2 cellular contexts compared by ENCODE assay signal in genomic region chr11:31817621-31818493, GRCh38.
TF ChIP-seq lines count a peak whose summit lies in the region.

No MANE protein-coding gene starts in this region.

TF ChIP-seq in HEK293, 187 proteins besides CTCF, POLR2A, EP300 and RAD21 (continues in another document):
- TF ChIP-seq, protein P1, sequence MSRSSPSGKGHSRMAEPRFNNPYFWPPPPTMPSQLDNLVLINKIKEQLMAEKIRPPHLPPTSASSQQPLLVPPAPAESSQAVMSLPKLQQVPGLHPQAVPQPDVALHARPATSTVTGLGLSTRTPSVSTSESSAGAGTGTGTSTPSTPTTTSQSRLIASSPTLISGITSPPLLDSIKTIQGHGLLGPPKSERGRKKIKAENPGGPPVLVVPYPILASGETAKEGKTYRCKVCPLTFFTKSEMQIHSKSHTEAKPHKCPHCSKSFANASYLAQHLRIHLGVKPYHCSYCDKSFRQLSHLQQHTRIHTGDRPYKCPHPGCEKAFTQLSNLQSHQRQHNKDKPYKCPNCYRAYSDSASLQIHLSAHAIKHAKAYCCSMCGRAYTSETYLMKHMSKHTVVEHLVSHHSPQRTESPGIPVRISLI (tag by site-specific recombination; IDR thresholded peaks at IDR 0.05) = no peak
- TF ChIP-seq ZFP37 (tag by site-specific recombination; IDR thresholded peaks at IDR 0.05) (no peak), ZNF398 (tag by site-specific recombination; IDR thresholded peaks at IDR 0.05) (no peak), ZNF366 (tag by site-specific recombination; conservative IDR thresholded peaks at IDR 0.05) (no peak), ATF2 (tag by site-specific recombination; IDR thresholded peaks at IDR 0.05; ENCODE audit: low read depth) (no peak), BCL11B (tag by site-specific recombination; IDR thresholded peaks at IDR 0.05; ENCODE audit: low read depth) (no peak), ZNF24 (tag by site-specific recombination; IDR thresholded peaks at IDR 0.05) (no peak), ZNF433 (tag by site-specific recombination; IDR thresholded peaks at IDR 0.05; ENCODE audit: low read depth) (no peak), ZNF658 (tag by site-specific recombination; IDR thresholded peaks at IDR 0.05) (no peak), ZNF548 (tag by site-specific recombination; IDR thresholded peaks at IDR 0.05) (no peak)
- TF ChIP-seq, protein P2, sequence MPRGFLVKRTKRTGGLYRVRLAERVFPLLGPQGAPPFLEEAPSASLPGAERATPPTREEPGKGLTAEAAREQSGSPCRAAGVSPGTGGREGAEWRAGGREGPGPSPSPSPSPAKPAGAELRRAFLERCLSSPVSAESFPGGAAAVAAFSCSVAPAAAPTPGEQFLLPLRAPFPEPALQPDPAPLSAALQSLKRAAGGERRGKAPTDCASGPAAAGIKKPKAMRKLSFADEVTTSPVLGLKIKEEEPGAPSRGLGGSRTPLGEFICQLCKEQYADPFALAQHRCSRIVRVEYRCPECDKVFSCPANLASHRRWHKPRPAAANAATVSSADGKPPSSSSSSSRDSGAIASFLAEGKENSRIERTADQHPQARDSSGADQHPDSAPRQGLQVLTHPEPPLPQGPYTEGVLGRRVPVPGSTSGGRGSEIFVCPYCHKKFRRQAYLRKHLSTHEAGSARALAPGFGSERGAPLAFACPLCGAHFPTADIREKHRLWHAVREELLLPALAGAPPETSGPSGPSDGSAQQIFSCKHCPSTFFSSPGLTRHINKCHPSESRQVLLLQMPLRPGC (tag by site-specific recombination; IDR thresholded peaks at IDR 0.05) = no peak
- TF ChIP-seq, protein P3, sequence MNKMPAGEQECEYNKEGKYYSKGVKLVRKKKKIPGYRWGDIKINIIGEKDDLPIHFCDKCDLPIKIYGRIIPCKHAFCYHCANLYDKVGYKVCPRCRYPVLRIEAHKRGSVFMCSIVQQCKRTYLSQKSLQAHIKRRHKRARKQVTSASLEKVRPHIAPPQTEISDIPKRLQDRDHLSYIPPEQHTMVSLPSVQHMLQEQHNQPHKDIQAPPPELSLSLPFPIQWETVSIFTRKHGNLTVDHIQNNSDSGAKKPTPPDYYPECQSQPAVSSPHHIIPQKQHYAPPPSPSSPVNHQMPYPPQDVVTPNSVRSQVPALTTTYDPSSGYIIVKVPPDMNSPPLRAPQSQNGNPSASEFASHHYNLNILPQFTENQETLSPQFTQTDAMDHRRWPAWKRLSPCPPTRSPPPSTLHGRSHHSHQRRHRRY (tag by site-specific recombination; IDR thresholded peaks at IDR 0.05) = no peak
- TF ChIP-seq, protein P4, sequence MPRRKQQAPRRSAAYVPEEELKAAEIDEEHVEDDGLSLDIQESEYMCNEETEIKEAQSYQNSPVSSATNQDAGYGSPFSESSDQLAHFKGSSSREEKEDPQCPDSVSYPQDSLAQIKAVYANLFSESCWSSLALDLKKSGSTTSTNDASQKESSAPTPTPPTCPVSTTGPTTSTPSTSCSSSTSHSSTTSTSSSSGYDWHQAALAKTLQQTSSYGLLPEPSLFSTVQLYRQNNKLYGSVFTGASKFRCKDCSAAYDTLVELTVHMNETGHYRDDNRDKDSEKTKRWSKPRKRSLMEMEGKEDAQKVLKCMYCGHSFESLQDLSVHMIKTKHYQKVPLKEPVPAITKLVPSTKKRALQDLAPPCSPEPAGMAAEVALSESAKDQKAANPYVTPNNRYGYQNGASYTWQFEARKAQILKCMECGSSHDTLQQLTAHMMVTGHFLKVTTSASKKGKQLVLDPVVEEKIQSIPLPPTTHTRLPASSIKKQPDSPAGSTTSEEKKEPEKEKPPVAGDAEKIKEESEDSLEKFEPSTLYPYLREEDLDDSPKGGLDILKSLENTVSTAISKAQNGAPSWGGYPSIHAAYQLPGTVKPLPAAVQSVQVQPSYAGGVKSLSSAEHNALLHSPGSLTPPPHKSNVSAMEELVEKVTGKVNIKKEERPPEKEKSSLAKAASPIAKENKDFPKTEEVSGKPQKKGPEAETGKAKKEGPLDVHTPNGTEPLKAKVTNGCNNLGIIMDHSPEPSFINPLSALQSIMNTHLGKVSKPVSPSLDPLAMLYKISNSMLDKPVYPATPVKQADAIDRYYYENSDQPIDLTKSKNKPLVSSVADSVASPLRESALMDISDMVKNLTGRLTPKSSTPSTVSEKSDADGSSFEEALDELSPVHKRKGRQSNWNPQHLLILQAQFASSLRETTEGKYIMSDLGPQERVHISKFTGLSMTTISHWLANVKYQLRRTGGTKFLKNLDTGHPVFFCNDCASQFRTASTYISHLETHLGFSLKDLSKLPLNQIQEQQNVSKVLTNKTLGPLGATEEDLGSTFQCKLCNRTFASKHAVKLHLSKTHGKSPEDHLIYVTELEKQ (tag by site-specific recombination; IDR thresholded peaks at IDR 0.05; ENCODE audit: borderline replicate concordance) = no peak

TF ChIP-seq in H1, 55 proteins besides CTCF, POLR2A, EP300 and RAD21:
- 0 out of 4 replicates have a peak, but pooled peaks of 1 of the 2 experiments have one; percentile 18 for TF ChIP-seq HDAC2 (IDR thresholded peaks at IDR 0.05; ENCODE audit: borderline replicate concordance in 1 of 2, low read depth in 2 of 2, low read length in 2 of 2)
- TF ChIP-seq EGR1 (IDR thresholded peaks at IDR 0.05; ENCODE audit: borderline replicate concordance, low read depth, low read length) = peak; percentile 67
- peak; percentile 51; the same call in 1 of the 2 replicates for TF ChIP-seq RBBP5 (IDR thresholded peaks at IDR 0.05; ENCODE audit: borderline replicate concordance, low read depth, low read length)
- no peak for TF ChIP-seq RXRA (IDR thresholded peaks at IDR 0.05; ENCODE audit: insufficient read depth, low read depth, low read length)
- TF ChIP-seq EZH2 (IDR thresholded peaks at IDR 0.05; ENCODE audit: low read depth, low read length, severe bottlenecking) = no peak
- no peak for TF ChIP-seq ZNF274 (IDR thresholded peaks at IDR 0.05; ENCODE audit: borderline replicate concordance, extremely low read depth, low read length)
- TF ChIP-seq E2F6 (IDR thresholded peaks at IDR 0.05) = 0 out of 2 replicates have a peak, but pooled peaks have one; percentile 25
- TF ChIP-seq KDM4A (IDR thresholded peaks at IDR 0.05; ENCODE audit: low read depth, low read length, severe bottlenecking) = peak; percentile 97
- no peak; a peak in 1 of 4 replicates for TF ChIP-seq SIN3A (conservative IDR thresholded peaks at IDR 0.05 in 1 of 2, IDR thresholded peaks at IDR 0.05 in 1 of 2; ENCODE audit: low read depth in 1 of 2, low read length in 2 of 2)
- no peak for TF ChIP-seq CHD7 (IDR thresholded peaks at IDR 0.05; ENCODE audit: insufficient replicate concordance, low read length)
- TF ChIP-seq CREB1 (IDR thresholded peaks at IDR 0.05) = peak; percentile 87
- TF ChIP-seq FOSL1 (IDR thresholded peaks at IDR 0.05; ENCODE audit: insufficient read depth, low read depth, low read length) = peak; percentile 77
TF ChIP-seq in H1: peak in this region for 7.
